ENCODE assay signal across 2 cellular contexts in genomic region chr1:92857817-92858216, GRCh38.
TF ChIP-seq lines count a peak whose summit lies in the region.

No MANE protein-coding gene starts in this region.

TF ChIP-seq in K562, 482 proteins besides CTCF, POLR2A, EP300 and RAD21:
- TF ChIP-seq RNF219 (CRISPR knock-in tag; IDR thresholded peaks at IDR 0.05) (no peak), KAT2B (IDR thresholded peaks at IDR 0.05; ENCODE audit: low read depth, low read length) (no peak), TRIM24 (IDR thresholded peaks at IDR 0.05) (no peak), HNRNPUL1 (IDR thresholded peaks at IDR 0.05; ENCODE audit: low read length) (no peak), CGGBP1 (CRISPR knock-in tag; IDR thresholded peaks at IDR 0.05) (no peak), ZNF280B (CRISPR knock-in tag; IDR thresholded peaks at IDR 0.05) (no peak), HMG20A (CRISPR knock-in tag; conservative IDR thresholded peaks at IDR 0.05) (no peak), PML (IDR thresholded peaks at IDR 0.05; ENCODE audit: low read length) (no peak), RUNX1 (IDR thresholded peaks at IDR 0.05; ENCODE audit: low read depth) (no peak), GABPB2 (CRISPR knock-in tag; conservative IDR thresholded peaks at IDR 0.05) (no peak), MYC (IDR thresholded peaks at IDR 0.05; ENCODE audit: low read depth, low read length) (no peak), MYC (CRISPR knock-in tag; IDR thresholded peaks at IDR 0.05; ENCODE audit: borderline replicate concordance, low read depth) (no peak), HMGXB4 (CRISPR knock-in tag; IDR thresholded peaks at IDR 0.05) (no peak), USF1 (CRISPR knock-in tag; IDR thresholded peaks at IDR 0.05) (no peak), MLLT1 (IDR thresholded peaks at IDR 0.05) (no peak)

TF ChIP-seq in HEK293T, 16 proteins besides CTCF, POLR2A, EP300 and RAD21 (continued from another document):
- no peak for TF ChIP-seq HDGF (IDR thresholded peaks at IDR 0.05; ENCODE audit: borderline replicate concordance)
- no peak for TF ChIP-seq TARDBP (IDR thresholded peaks at IDR 0.05)
